ENCODE assay signal across 8 cellular contexts in genomic region chr15:48975713-48976419, GRCh38. TPM values are rescaled to one million over a fixed set of nuclear protein-coding genes. Genes with fewer than 3 reads are reported as not detected.
DNase-seq lines count a peak whose midpoint lies in the region; ATAC-seq, FAIRE-seq and TF ChIP-seq lines count a peak whose summit lies in the region.

No MANE protein-coding gene starts in this region.

- H2BK120ac ChIP-seq in IMR-90 (ENCODE audit: low read depth, low read length) = peak overlapping the region; percentile 95

- no peaks in the 10 kb centered on the region for H3K36me3 ChIP-seq in IMR-90 (ENCODE audit: control insufficient read depth, insufficient read depth, low read length)

- peak; percentile 96 for ATAC-seq in GM21528 (IDR thresholded peaks at IDR 0.05; ENCODE audit: low FRiP score, unreplicated experiment)
- ATAC-seq in IMR-90 (ENCODE audit: low read depth) = peak; percentile 97
- peak; percentile 98 for ATAC-seq in activated T-helper 17 cell treated with anti-CD3 and anti-CD28 coated beads, Interleukin-2, amount 50 U/mL, for 72 hours (replicated peaks)

- peak; percentile 92 for DNase-seq in DMS 273 (lab: John Stamatoyannopoulos, UW; ENCODE audit: unreplicated experiment)
- peak; percentile 69 for DNase-seq in IMR-90
- peak; percentile 42 for DNase-seq in RCC 7860 (ENCODE audit: low spot score)
- DNase-seq in fibroblast of pulmonary artery (ENCODE audit: low read depth) = peak; percentile 83
- DNase-seq in stimulated activated naive CD4-positive, alpha-beta T cell treated with Interleukin-2 at 50 U/mL for 16 hours (lab: John Stamatoyannopoulos, UW) = peak; percentile 58

- H3K23ac ChIP-seq in IMR-90 (ENCODE audit: low read depth, low read length) = peak overlapping the region; percentile 83

- TF ChIP-seq CTCF in IMR-90 (conservative IDR thresholded peaks at IDR 0.05; ENCODE audit: low read depth, low read length) = peak; percentile 89
- TF ChIP-seq CTCF in fibroblast of pulmonary artery (IDR thresholded peaks at IDR 0.05; ENCODE audit: low read length, missing control alignments) = peak; percentile 41
- TF ChIP-seq CTCF in nephron (IDR thresholded peaks at IDR 0.05; ENCODE audit: unreplicated experiment in 3 of 3) = peak; percentile 95 to 99 (median 98)

- H3K79me1 ChIP-seq in IMR-90 (ENCODE audit: low read depth in 1 of 2, low read length in 2 of 2) = no peaks in the 10 kb centered on the region

- peak overlapping the region; percentile 65 for H3K9ac ChIP-seq in IMR-90 (ENCODE audit: low read depth, low read length)

- H2BK20ac ChIP-seq in IMR-90 (ENCODE audit: low read depth, low read length) = peak overlapping the region; percentile 62; the same call in 1 of the 2 replicates

- peak overlapping the region; percentile 79 for H2AK5ac ChIP-seq in IMR-90 (ENCODE audit: low read depth, low read length)

- peak overlapping the region; percentile 95 for H2AFZ ChIP-seq in IMR-90 (replicated peaks; ENCODE audit: low read length, poor library complexity)

- H4K91ac ChIP-seq in IMR-90 (ENCODE audit: insufficient read depth, low read depth, low read length) = peak overlapping the region; percentile 60; the same call in 1 of the 2 replicates

- POLR2A ChIA-PET in IMR-90 (lab: Charles Lee; ENCODE audit: unreplicated experiment) = interaction anchor here (1.1 to 1.3 kb wide), 2 partner anchors 98 to 114 kb away, joined by 3 to 4 read pairs; partner anchors contain the start of gene EID1

- H3K14ac ChIP-seq in IMR-90 (replicated peaks; ENCODE audit: low read depth, low read length) = peak overlapping the region; percentile 84

- H4K8ac ChIP-seq in IMR-90 (ENCODE audit: low read depth in 2 of 2, low read length in 2 of 2) = peak overlapping the region; percentile 69 to 88

- H3K4me1 ChIP-seq in IMR-90 (ENCODE audit: control insufficient read depth, insufficient read depth, low read length) = no peaks in the 10 kb centered on the region; the same call in 1 of the 2 replicates

- H4K20me1 ChIP-seq in IMR-90 (ENCODE audit: insufficient read depth, low read length) = no peaks in the 10 kb centered on the region

- no TSS peak for BruUV-seq in IMR-90 (replicated peaks; lab: Mats Ljungman, UMichigan)

- no peaks in the 10 kb centered on the region for H3K9me3 Mint-ChIP-seq in activated T-helper 17 cell treated with anti-CD3 and anti-CD28 coated beads, Interleukin-2, amount 50 U/mL, for 72 hours
- no peaks in the 10 kb centered on the region for H3K9me3 Mint-ChIP-seq in nephron

- H3K27me3 ChIP-seq in IMR-90 (ENCODE audit: control insufficient read depth, insufficient read depth, low read length) = no peaks in the 10 kb centered on the region

- H3K4me3 ChIP-seq in IMR-90 (ENCODE audit: insufficient read depth, low read depth, low read length) (peak overlapping the region; percentile 51), fibroblast of pulmonary artery (replicated peaks; ENCODE audit: low read depth, low read length) (peak overlapping the region; percentile 56)

- H3K4me1 Mint-ChIP-seq in activated T-helper 17 cell treated with anti-CD3 and anti-CD28 coated beads, Interleukin-2, amount 50 U/mL, for 72 hours = no peaks in the 10 kb centered on the region
- H3K4me1 Mint-ChIP-seq in nephron = peaks cover 10% of the 10 kb centered on the region

- peak; percentile 73 for TF ChIP-seq RAD21 in IMR-90 (IDR thresholded peaks at IDR 0.05; ENCODE audit: low read length)

- H3K4ac ChIP-seq in IMR-90 (ENCODE audit: low read depth, low read length) = peak overlapping the region; percentile 88

- 7% methylated on average over 34 of the region's 50 CpGs; no CpG with 5 or more reads in 1 of the 2 experiments for WGBS in IMR-90 (ENCODE audit: extremely low coverage in 2 of 2, insufficient read length in 1 of 2), 2 experiments

- H3K9me1 ChIP-seq in IMR-90 (ENCODE audit: insufficient read depth, low read length) = peaks cover 2% of the 10 kb centered on the region; the same call in 1 of the 2 replicates

- TF ChIP-seq POLR2A in IMR-90 (IDR thresholded peaks at IDR 0.05; ENCODE audit: low read depth, low read length) = no peak

- H3K18ac ChIP-seq in IMR-90 (ENCODE audit: low read depth, low read length) = peak overlapping the region; percentile 31

- peaks cover 20% of the 10 kb centered on the region for H3K27me3 Mint-ChIP-seq in activated T-helper 17 cell treated with anti-CD3 and anti-CD28 coated beads, Interleukin-2, amount 50 U/mL, for 72 hours
- peaks cover 8% of the 10 kb centered on the region for H3K27me3 Mint-ChIP-seq in nephron (ENCODE audit: low read depth)

- dilution Hi-C loops in IMR-90 (cut with HindIII; ENCODE audit: low sequenced_read_pairs, unreplicated experiment) = no loop called here

- peak overlapping the region; percentile 58 for H4K5ac ChIP-seq in IMR-90 (ENCODE audit: low read depth, low read length)

- no peak overlapping the region for H3K56ac ChIP-seq in IMR-90 (ENCODE audit: extremely low read depth, insufficient read depth, low read length)

- peak overlapping the region; percentile 31; the same call in 2 of the 3 replicates for H2BK15ac ChIP-seq in IMR-90 (ENCODE audit: low read depth, low read length)

- peak overlapping the region; percentile 31 for H2BK5ac ChIP-seq in IMR-90 (ENCODE audit: low read depth, low read length, poor library complexity, severe bottlenecking)

- H3K27ac ChIP-seq in IMR-90 (ENCODE audit: insufficient read depth, low read length) = peak overlapping the region; percentile 78

- H3K9me3 ChIP-seq in IMR-90 (ENCODE audit: control insufficient read depth, insufficient read depth, low read length) = no peaks in the 10 kb centered on the region

- in situ Hi-C loops in IMR-90 (cut with MboI; ENCODE audit: low sequenced_read_pairs) = no loop called here

- peak overlapping the region; percentile 53 for H3K4me3 Mint-ChIP-seq in activated T-helper 17 cell treated with anti-CD3 and anti-CD28 coated beads, Interleukin-2, amount 50 U/mL, for 72 hours
- peak overlapping the region; percentile 71 to 75 (median 74) for H3K4me3 Mint-ChIP-seq in nephron

- intact Hi-C loops in IMR-90 (cut with micrococcal nuclease) = no loop called here

- H2AK9ac ChIP-seq in IMR-90 (replicated peaks; ENCODE audit: low read depth, low read length, poor library complexity) = peak overlapping the region; percentile 63

- no peak overlapping the region for H3K27ac Mint-ChIP-seq in activated T-helper 17 cell treated with anti-CD3 and anti-CD28 coated beads, Interleukin-2, amount 50 U/mL, for 72 hours
- peak overlapping the region; percentile 69 to 76 (median 74) for H3K27ac Mint-ChIP-seq in nephron

- peak overlapping the region; percentile 85 for H3K4me2 ChIP-seq in IMR-90 (ENCODE audit: low read depth, low read length)

- H3K36me3 Mint-ChIP-seq in activated T-helper 17 cell treated with anti-CD3 and anti-CD28 coated beads, Interleukin-2, amount 50 U/mL, for 72 hours (ENCODE audit: low read depth) = no peaks in the 10 kb centered on the region
- H3K36me3 Mint-ChIP-seq in nephron (ENCODE audit: low read depth) = peaks cover 4% of the 10 kb centered on the region

- CTCF ChIA-PET in IMR-90 (lab: Yijun Ruan, JAX) = interaction anchor here (0.5 to 2.8 kb wide), 25 partner anchors 9 to 194 kb away, joined by 3 to 34 read pairs (median 3); partner anchors contain the start of genes COPS2, EID1, GALK2 and SHC4

- no peak for FAIRE-seq in RCC 7860 (lab: Jason Lieb, UNC)

TF ChIP-seq in IMR-90, 13 proteins besides CTCF, POLR2A, EP300 and RAD21:
- TF ChIP-seq CEBPB (IDR thresholded peaks at IDR 0.05; ENCODE audit: low read depth, low read length) (no peak), CHD1 (IDR thresholded peaks at IDR 0.05; ENCODE audit: low read depth, low read length) (peak; percentile 62; the same call in 1 of the 2 replicates), ELK1 (IDR thresholded peaks at IDR 0.05; ENCODE audit: borderline replicate concordance, low read depth, low read length) (no peak), MAZ (IDR thresholded peaks at IDR 0.05; ENCODE audit: borderline replicate concordance, low read depth, low read length) (peak; percentile 77), RCOR1 (IDR thresholded peaks at IDR 0.05; ENCODE audit: insufficient replicate concordance, low read length) (no peak), MAFK (IDR thresholded peaks at IDR 0.05; ENCODE audit: low read depth, low read length) (no peak), RFX5 (IDR thresholded peaks at IDR 0.05; ENCODE audit: low read depth, low read length) (no peak), FOS (IDR thresholded peaks at IDR 0.05; ENCODE audit: low read depth, low read length) (no peak), BHLHE40 (IDR thresholded peaks at IDR 0.05; ENCODE audit: low read depth, low read length) (no peak), SMC3 (IDR thresholded peaks at IDR 0.05; ENCODE audit: low read depth, low read length) (peak; percentile 67), MXI1 (IDR thresholded peaks at IDR 0.05; ENCODE audit: borderline replicate concordance, low read depth, low read length) (no peak; the same call in 1 of the 2 replicates), NFE2L2 (IDR thresholded peaks at IDR 0.05; ENCODE audit: low read depth, low read length) (no peak)
- TF ChIP-seq, protein P1, sequence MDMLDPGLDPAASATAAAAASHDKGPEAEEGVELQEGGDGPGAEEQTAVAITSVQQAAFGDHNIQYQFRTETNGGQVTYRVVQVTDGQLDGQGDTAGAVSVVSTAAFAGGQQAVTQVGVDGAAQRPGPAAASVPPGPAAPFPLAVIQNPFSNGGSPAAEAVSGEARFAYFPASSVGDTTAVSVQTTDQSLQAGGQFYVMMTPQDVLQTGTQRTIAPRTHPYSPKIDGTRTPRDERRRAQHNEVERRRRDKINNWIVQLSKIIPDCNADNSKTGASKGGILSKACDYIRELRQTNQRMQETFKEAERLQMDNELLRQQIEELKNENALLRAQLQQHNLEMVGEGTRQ (IDR thresholded peaks at IDR 0.05; ENCODE audit: low read depth, low read length) = no peak

RNA-seq across cellular contexts. Expression of gene SHC4, which starts 12.1 kb away (rescaled TPM):
- total RNA-seq in IMR-90 (2012; rRNA removed) = 2.5 and 2.7 TPM in 2 replicates
- polyA plus RNA-seq in IMR-90 (2012; rRNA removed) = 0.91 and 0.95 TPM in 2 replicates
- polyA plus RNA-seq in IMR-90 (2012; cell fraction: cytosol; rRNA removed) = 0.34 and 0.49 TPM in 2 replicates
- polyA plus RNA-seq in IMR-90 (2012; cell fraction: nucleus; rRNA removed; ENCODE audit: low replicate concordance) = 0.65 and 2.8 TPM in 2 replicates
- 1 to 10 TPM; 1.0 TPM for total RNA-seq in activated T-helper 17 cell treated with anti-CD3 and anti-CD28 coated beads, Interleukin-2, amount 50 U/mL, for 72 hours

Comparison
In these comparisons a context has a peak if more than half of its experiments do, and no peak if none do; other contexts are left out.
1. Peak in every context shown above with its lines: DNase-seq, ATAC-seq, H3K4me3 ChIP-seq and H3K27ac ChIP-seq.
2. DNase-seq: peak in every context shown above with its lines; median percentile 92 in DMS 273; 83 in fibroblast of pulmonary artery; 69 in IMR-90; 58 in stimulated activated naive CD4-positive, alpha-beta T cell treated with Interleukin-2 at 50 U/mL for 16 hours; 42 in RCC 7860.
3. CTCF ChIP-seq: peak in every context shown above with its lines; median percentile 98 in nephron; 89 in IMR-90; 41 in fibroblast of pulmonary artery.